Comparison of ENCODE assay signal across 1 cellular context in genomic region chr1:48472747-48473146, GRCh38.
TF ChIP-seq lines count a peak whose summit lies in the region.

No MANE protein-coding gene starts in this region.

TF ChIP-seq in WTC11, 78 proteins besides CTCF, POLR2A, EP300 and RAD21 (continued from another document):
- TF ChIP-seq ZSCAN18 (CRISPR knock-in tag; IDR thresholded peaks at IDR 0.05) (no peak), AFF4 (CRISPR knock-in tag; IDR thresholded peaks at IDR 0.05; ENCODE audit: borderline replicate concordance) (no peak), MLX (CRISPR knock-in tag; IDR thresholded peaks at IDR 0.05) (no peak), ZNF671 (CRISPR knock-in tag; IDR thresholded peaks at IDR 0.05) (no peak), ZBTB43 (CRISPR knock-in tag; IDR thresholded peaks at IDR 0.05) (no peak), CREB1 (CRISPR knock-in tag; IDR thresholded peaks at IDR 0.05) (no peak), ETV6 (CRISPR knock-in tag; IDR thresholded peaks at IDR 0.05) (no peak), ZNF317 (CRISPR knock-in tag; IDR thresholded peaks at IDR 0.05; ENCODE audit: borderline replicate concordance, low read depth) (no peak), NR2C2 (CRISPR knock-in tag; IDR thresholded peaks at IDR 0.05) (no peak), HMGXB4 (CRISPR knock-in tag; IDR thresholded peaks at IDR 0.05) (no peak), ZNF232 (CRISPR knock-in tag; IDR thresholded peaks at IDR 0.05) (no peak), SMAD3 (CRISPR knock-in tag; IDR thresholded peaks at IDR 0.05; ENCODE audit: borderline replicate concordance) (no peak), ZNF423 (CRISPR knock-in tag; IDR thresholded peaks at IDR 0.05) (no peak)
